Comparison of ENCODE assay signal across 9 cellular contexts in genomic region chr2:226772389-226773179, GRCh38. TPM values are rescaled to one million over a fixed set of nuclear protein-coding genes. Genes with fewer than 3 reads are reported as not detected.
DNase-seq lines count a peak whose midpoint lies in the region; ATAC-seq and TF ChIP-seq lines count a peak whose summit lies in the region.
"Had no signal": no experiment of that assay in that cellular context is flagged by ENCODE, and none has a peak within 500 bp of the region (broad histone marks: within the 10 kb centered on the region; RNA-seq: fewer than 3 reads in every experiment).

No MANE protein-coding gene starts in this region.

- H3K9me3 Mint-ChIP-seq in CD8-positive, alpha-beta memory T cell = peaks cover 0 to 12% (median 7%) of the 10 kb centered on the region in 5 donors

- CTCF ChIA-PET in CD8-positive, alpha-beta memory T cell (lab: Charles Lee) = interaction anchor here (0.9 to 1.4 kb wide), 4 partner anchors 25 to 63 kb away, joined by 3 to 5 read pairs (median 4); partner anchors contain the start of genes IRS1 and RHBDD1

- H3K4me1 Mint-ChIP-seq in CD8-positive, alpha-beta memory T cell = peaks cover 19 to 29% (median 21%) of the 10 kb centered on the region in 3 donors

- no peaks in the 10 kb centered on the region for H3K36me3 ChIP-seq in CD8-positive, alpha-beta memory T cell (ENCODE audit: insufficient read depth, low read length)
- H3K36me3 ChIP-seq in left lung (no peaks in the 10 kb centered on the region), ascending aorta (peaks cover 0 to 11% of the 10 kb centered on the region in 2 donors)
- H3K36me3 ChIP-seq: thoracic aorta had no signal

- DNase-seq in CD8-positive, alpha-beta memory T cell = peak in 1 of 5 donors; percentile 36
- DNase-seq in left lung (no peak), ascending aorta (ENCODE audit: low spot score in 2 of 2) (no peak), D341Med (ENCODE audit: low spot score) (no peak), head of caudate nucleus (no peak)

- peaks cover 1 to 4% of the 10 kb centered on the region in 2 donors for H3K27me3 Mint-ChIP-seq in CD8-positive, alpha-beta memory T cell

- POLR2A ChIA-PET in CD8-positive, alpha-beta memory T cell (lab: Charles Lee) = interaction anchor here (0.7 to 0.8 kb wide), 3 partner anchors 63 to 275 kb away, joined by 3 to 5 read pairs (median 5); partner anchors contain the start of gene RHBDD1

- ATAC-seq in GM19467 (IDR thresholded peaks at IDR 0.05; ENCODE audit: unreplicated experiment) (peak; percentile 98), HG03460 (IDR thresholded peaks at IDR 0.05; ENCODE audit: unreplicated experiment) (peak; percentile 97), left lung (peak; percentile 55)

- H3K4me3 Mint-ChIP-seq in CD8-positive, alpha-beta memory T cell = peak overlapping the region; percentile 2 to 78 (median 75)

- intact Hi-C loops in left lung (cut with DNase I) (no loop called here), ascending aorta (cut with DNase I) (no loop called here), head of caudate nucleus (cut with DNase I) (no loop called here)

- TF ChIP-seq CTCF in VCaP (conservative IDR thresholded peaks at IDR 0.05) (no peak), left lung (IDR thresholded peaks at IDR 0.05) (no peak), ascending aorta (IDR thresholded peaks at IDR 0.05) (no peak)

- no peak overlapping the region for H3K4me3 ChIP-seq in CD8-positive, alpha-beta memory T cell (ENCODE audit: low read length)
- no peak overlapping the region for H3K4me3 ChIP-seq in left lung
- H3K4me3 ChIP-seq in ascending aorta = no peak overlapping the region
- H3K4me3 ChIP-seq: thoracic aorta had no signal

- H3K27ac Mint-ChIP-seq in CD8-positive, alpha-beta memory T cell = peak overlapping the region in 3 of 8 donors; percentile 36 to 53 (median 46)

- no peaks in the 10 kb centered on the region for H3K27me3 ChIP-seq in CD8-positive, alpha-beta memory T cell (ENCODE audit: insufficient read depth, low read length, poor library complexity, severe bottlenecking)
- H3K27me3 ChIP-seq in left lung (no peaks in the 10 kb centered on the region), ascending aorta (no peaks in the 10 kb centered on the region)

- H3K36me3 Mint-ChIP-seq in CD8-positive, alpha-beta memory T cell = peaks cover 2 to 14% (median 4%) of the 10 kb centered on the region in 3 donors

- no peaks in the 10 kb centered on the region for H3K9me3 ChIP-seq in CD8-positive, alpha-beta memory T cell (ENCODE audit: low read length)
- peaks cover 0 to 6% of the 10 kb centered on the region in 2 donors for H3K9me3 ChIP-seq in left lung
- H3K9me3 ChIP-seq in ascending aorta = peaks cover 0 to 10% of the 10 kb centered on the region in 2 donors
- H3K9me3 ChIP-seq: thoracic aorta had no signal

- H3K27ac ChIP-seq in CD8-positive, alpha-beta memory T cell (ENCODE audit: low read depth, low read length) = no peak overlapping the region
- H3K27ac ChIP-seq in VCaP (peak overlapping the region; percentile 45), left lung (peak overlapping the region in 1 of 2 donors; percentile 0), ascending aorta (no peak overlapping the region)
- H3K27ac ChIP-seq: thoracic aorta had no signal

- H3K4me1 ChIP-seq in CD8-positive, alpha-beta memory T cell (ENCODE audit: insufficient read depth, low read length) = peaks cover 20% of the 10 kb centered on the region
- H3K4me1 ChIP-seq in left lung (peaks cover 22% of the 10 kb centered on the region in 2 donors), ascending aorta (peaks cover 0 to 19% of the 10 kb centered on the region in 2 donors)

RNA-seq across cellular contexts. Expression of gene IRS1, which starts 27.0 kb away (rescaled TPM):
- total RNA-seq in CD8-positive, alpha-beta memory T cell = 1 to 10 TPM; 3.6 to 3.9 TPM
- 0.20 TPM for polyA plus RNA-seq in CD8-positive, alpha-beta memory T cell
- 10 to 100 TPM; 13.3 to 15.9 TPM for total RNA-seq in left lung
- 18.6 TPM for total RNA-seq in ascending aorta
